In the genomic region with DNA sequence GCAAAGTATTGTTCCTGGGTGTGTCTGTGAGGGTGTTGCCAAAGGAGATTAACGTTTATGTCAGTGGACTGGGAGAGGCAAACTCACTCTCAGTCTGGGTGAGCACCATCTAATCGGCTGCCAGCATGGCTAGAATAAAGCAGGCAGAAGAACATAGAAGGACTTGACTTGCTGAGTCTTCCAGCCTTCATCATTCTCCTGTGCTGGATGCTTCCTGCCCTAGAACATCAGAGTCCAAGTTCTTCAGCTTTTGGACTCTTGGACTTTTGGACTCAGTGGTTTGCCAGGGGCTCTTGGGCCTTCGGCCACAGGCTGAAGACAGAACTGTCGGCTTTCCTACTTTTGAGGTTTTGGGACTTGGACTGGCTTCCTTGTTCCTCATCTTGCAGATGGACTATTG, we compare ENCODE assay signal across 22 cellular contexts. TPM values are rescaled to one million over a fixed set of nuclear protein-coding genes. Genes with fewer than 3 reads are reported as not detected.
DNase-seq lines count a peak whose midpoint lies in the region; ATAC-seq, FAIRE-seq and TF ChIP-seq lines count a peak whose summit lies in the region.
"Had no signal": no experiment of that assay in that cellular context is flagged by ENCODE, and none has a peak within 500 bp of the region (broad histone marks: within the 10 kb centered on the region; RNA-seq: fewer than 3 reads in every experiment).

No MANE protein-coding gene starts in this region.

- DNase-seq in right lobe of liver (no peak), esophagus muscularis mucosa (ENCODE audit: extremely low spot score) (peak; percentile 17), small intestine (peak; percentile 53), erythroblast (lab: John Stamatoyannopoulos, UW) (no peak)
- no peak for DNase-seq in stimulated activated naive CD8-positive, alpha-beta T cell treated with anti-CD3 and anti-CD28 coated beads, Interleukin-15, amount 100 ng/mL, for 72 hours
- DNase-seq: C1 segment of cervical spinal cord; Calu3; CD4-positive, alpha-beta memory T cell; COR-L47; DMS53; DMS79 treated with DMSO at 0.1 percent for 48 hours; GF-D8; GOT3; HFFc6 had no signal

- TF ChIP-seq CTCF in liver (IDR thresholded peaks at IDR 0.05; ENCODE audit: low read depth, low read length, missing input control) (no peak), right lobe of liver (IDR thresholded peaks at IDR 0.05) (no peak), esophagus muscularis mucosa (IDR thresholded peaks at IDR 0.05) (no peak)

- no peak overlapping the region for H3K4me3 Mint-ChIP-seq in stimulated activated naive CD8-positive, alpha-beta T cell treated with anti-CD3 and anti-CD28 coated beads, Interleukin-15, amount 100 ng/mL, for 72 hours
- H3K4me3 Mint-ChIP-seq: CD4-positive, alpha-beta memory T cell; HFFc6 had no signal

- H3K9me3 Mint-ChIP-seq in stimulated activated naive CD8-positive, alpha-beta T cell treated with anti-CD3 and anti-CD28 coated beads, Interleukin-15, amount 100 ng/mL, for 72 hours, result peaks cover 0 to 6% of the 10 kb centered on the region in 2 donors
- H3K9me3 Mint-ChIP-seq: CD4-positive, alpha-beta memory T cell; HFFc6 had no signal

- FAIRE-seq in small intestine (lab: Jason Lieb, UNC), result no peak
- FAIRE-seq: GM12892, H54 had no signal

- no peak for TF ChIP-seq POLR2A in right lobe of liver (IDR thresholded peaks at IDR 0.05)
- TF ChIP-seq POLR2A in esophagus muscularis mucosa (IDR thresholded peaks at IDR 0.05; ENCODE audit: low read depth), result no peak
- TF ChIP-seq POLR2A in erythroblast (IDR thresholded peaks at IDR 0.05; ENCODE audit: low read length), result no peak

- H3K4me1 Mint-ChIP-seq in stimulated activated naive CD8-positive, alpha-beta T cell treated with anti-CD3 and anti-CD28 coated beads, Interleukin-15, amount 100 ng/mL, for 72 hours, result peaks cover 87% of the 10 kb centered on the region

- peaks cover 8% of the 10 kb centered on the region for H3K27me3 Mint-ChIP-seq in stimulated activated naive CD8-positive, alpha-beta T cell treated with anti-CD3 and anti-CD28 coated beads, Interleukin-15, amount 100 ng/mL, for 72 hours

- intact Hi-C loops in right lobe of liver (cut with DNase I), result no loop called here
- intact Hi-C loops in esophagus muscularis mucosa (cut with DNase I), result no loop called here

- no peak for TF ChIP-seq EP300 in esophagus muscularis mucosa (IDR thresholded peaks at IDR 0.05)

- TF ChIP-seq RAD21 in liver (IDR thresholded peaks at IDR 0.05), result no peak

- ATAC-seq in right lobe of liver, result no peak
- ATAC-seq in stimulated activated naive CD8-positive, alpha-beta T cell treated with anti-CD3 and anti-CD28 coated beads, Interleukin-15, amount 100 ng/mL, for 72 hours, result no peak

- WGBS in liver, result 49% methylated on average over 4 of the region's 4 CpGs
- 58% methylated on average over 3 of the region's 4 CpGs for whole genome bisulfite sequencing in right lobe of liver (ENCODE audit: insufficient coverage, low coverage, low lambda C conversion rate, missing lambda C conversion rate)
- 68% methylated on average over 4 of the region's 4 CpGs for WGBS in esophagus muscularis mucosa
- WGBS in small intestine, 3 donors, result 30 to 62% (median 45%) methylated on average over 4 of the region's 4 CpGs

- H3K9ac ChIP-seq in liver (ENCODE audit: low read depth in 1 of 2, low read length in 2 of 2), result no peak overlapping the region

- no peaks in the 10 kb centered on the region for H3K36me3 ChIP-seq in liver (ENCODE audit: control insufficient read depth in 4 of 4, insufficient read depth in 3 of 4, low read depth in 1 of 4, low read length in 3 of 4)
- H3K36me3 ChIP-seq in right lobe of liver, result no peaks in the 10 kb centered on the region
- no peaks in the 10 kb centered on the region for H3K36me3 ChIP-seq in esophagus muscularis mucosa
- H3K36me3 ChIP-seq in small intestine (ENCODE audit: control insufficient read depth in 2 of 2, insufficient read depth in 2 of 2, low read length in 2 of 2), result no peaks in the 10 kb centered on the region
- H3K36me3 ChIP-seq: HAP-1 had no signal

- H3K27me3 ChIP-seq in liver (ENCODE audit: control insufficient read depth in 4 of 4, insufficient read depth in 4 of 4, low read length in 3 of 4), result no peaks in the 10 kb centered on the region
- H3K27me3 ChIP-seq in right lobe of liver, result no peaks in the 10 kb centered on the region
- H3K27me3 ChIP-seq in esophagus muscularis mucosa, result peaks cover 0 to 17% (median 0%) of the 10 kb centered on the region in 4 donors
- peaks cover 0 to 2% of the 10 kb centered on the region in 2 donors for H3K27me3 ChIP-seq in small intestine (ENCODE audit: control insufficient read depth in 2 of 2, insufficient read depth in 2 of 2, low read length in 2 of 2)

- no peak overlapping the region for H3K27ac Mint-ChIP-seq in stimulated activated naive CD8-positive, alpha-beta T cell treated with anti-CD3 and anti-CD28 coated beads, Interleukin-15, amount 100 ng/mL, for 72 hours
- H3K27ac Mint-ChIP-seq: HFFc6 had no signal

- H3K4me1 ChIP-seq in liver (ENCODE audit: control insufficient read depth in 4 of 4, insufficient read depth in 4 of 4, low read length in 3 of 4) (peaks cover 1 to 13% (median 5%) of the 10 kb centered on the region in 4 donors), right lobe of liver (peaks cover 0 to 14% (median 0%) of the 10 kb centered on the region in 4 donors), esophagus muscularis mucosa (no peaks in the 10 kb centered on the region), small intestine (ENCODE audit: control insufficient read depth in 2 of 2, insufficient read depth in 1 of 2, low read depth in 1 of 2, low read length in 1 of 2) (peaks cover 0 to 3% of the 10 kb centered on the region in 2 donors)
- H3K4me1 ChIP-seq: HAP-1 had no signal

- H3K27ac ChIP-seq in liver (ENCODE audit: low read depth in 1 of 2, low read length in 2 of 2), result no peak overlapping the region
- no peak overlapping the region for H3K27ac ChIP-seq in right lobe of liver
- H3K27ac ChIP-seq in esophagus muscularis mucosa (replicated peaks in 1 of 4), result no peak overlapping the region
- no peak overlapping the region for H3K27ac ChIP-seq in small intestine (ENCODE audit: low read depth in 1 of 2, low read length in 1 of 2)

- H3K9me3 ChIP-seq in liver (ENCODE audit: control insufficient read depth in 4 of 4, low read length in 3 of 4), result no peaks in the 10 kb centered on the region
- H3K9me3 ChIP-seq in right lobe of liver, result no peaks in the 10 kb centered on the region
- no peaks in the 10 kb centered on the region for H3K9me3 ChIP-seq in esophagus muscularis mucosa
- H3K9me3 ChIP-seq in small intestine (ENCODE audit: control insufficient read depth, low read depth), result no peaks in the 10 kb centered on the region
- H3K9me3 ChIP-seq: HAP-1 had no signal

- no peak overlapping the region for H3K4me3 ChIP-seq in liver (ENCODE audit: low read depth in 1 of 3, low read length in 3 of 3)
- H3K4me3 ChIP-seq in right lobe of liver, result no peak overlapping the region
- no peak overlapping the region for H3K4me3 ChIP-seq in esophagus muscularis mucosa
- no peak overlapping the region for H3K4me3 ChIP-seq in small intestine (ENCODE audit: low read depth in 1 of 2, low read length in 2 of 2)
- H3K4me3 ChIP-seq: HAP-1 had no signal

TF ChIP-seq in liver, 16 proteins besides CTCF, POLR2A, EP300 and RAD21:
- TF ChIP-seq EGR1 (IDR thresholded peaks at IDR 0.05; ENCODE audit: low read depth in 2 of 2), result no peak
- no peak for TF ChIP-seq GABPA (IDR thresholded peaks at IDR 0.05 in 1 of 2, conservative IDR thresholded peaks at IDR 0.05 in 1 of 2)
- TF ChIP-seq, protein P1, sequence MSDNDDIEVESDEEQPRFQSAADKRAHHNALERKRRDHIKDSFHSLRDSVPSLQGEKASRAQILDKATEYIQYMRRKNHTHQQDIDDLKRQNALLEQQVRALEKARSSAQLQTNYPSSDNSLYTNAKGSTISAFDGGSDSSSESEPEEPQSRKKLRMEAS (IDR thresholded peaks at IDR 0.05), result no peak
- no peak for TF ChIP-seq NR2F2 (IDR thresholded peaks at IDR 0.05)
- TF ChIP-seq TAF1 (conservative IDR thresholded peaks at IDR 0.05), result no peak
- TF ChIP-seq HNF4A (conservative IDR thresholded peaks at IDR 0.05), result peak; percentile 30 to 66
- TF ChIP-seq YY1 (IDR thresholded peaks at IDR 0.05), result no peak
- TF ChIP-seq JUND (IDR thresholded peaks at IDR 0.05), result no peak
TF ChIP-seq in liver: peak in this region for 1.

RNA-seq across cellular contexts. Expression of gene ENPP6, which starts 15.3 kb away (rescaled TPM):
- under 1 TPM; 0.05 to 0.08 TPM for total RNA-seq in liver
- under 1 TPM in 1 of 2 donors, not detected in 1; 0.05 TPM for polyA plus RNA-seq in liver
- total RNA-seq in right lobe of liver, result under 1 TPM in 2 of 6 experiments, not detected in 4; 0.06 to 0.42 TPM
- 1 to 10 TPM in 1 of 4 donors, under 1 TPM in 3; 0.42 to 1.1 (median 0.92) TPM for total RNA-seq in esophagus muscularis mucosa
- under 1 TPM in 2 of 3 donors, not detected in 1; 0.27 to 0.34 TPM for polyA plus RNA-seq in small intestine
- total RNA-seq: A172; A673; Calu3; CD4-positive, alpha-beta memory T cell; G401; HFFc6 had no signal
- polyA plus RNA-seq: BJ; CD4-positive, alpha-beta memory T cell had no signal

Comparison
In these comparisons a context has a peak if more than half of its experiments do, and no peak if none do; other contexts are left out.
1. DNase-seq: peak in esophagus muscularis mucosa (single experiment) and small intestine (single experiment); none in right lobe of liver (0 of 3), stimulated activated naive CD8-positive, alpha-beta T cell treated with anti-CD3 and anti-CD28 coated beads, Interleukin-15, amount 100 ng/mL, for 72 hours (0 of 2) and erythroblast (0 of 2).